26 cellular contexts compared by ENCODE assay signal in the genomic region with DNA sequence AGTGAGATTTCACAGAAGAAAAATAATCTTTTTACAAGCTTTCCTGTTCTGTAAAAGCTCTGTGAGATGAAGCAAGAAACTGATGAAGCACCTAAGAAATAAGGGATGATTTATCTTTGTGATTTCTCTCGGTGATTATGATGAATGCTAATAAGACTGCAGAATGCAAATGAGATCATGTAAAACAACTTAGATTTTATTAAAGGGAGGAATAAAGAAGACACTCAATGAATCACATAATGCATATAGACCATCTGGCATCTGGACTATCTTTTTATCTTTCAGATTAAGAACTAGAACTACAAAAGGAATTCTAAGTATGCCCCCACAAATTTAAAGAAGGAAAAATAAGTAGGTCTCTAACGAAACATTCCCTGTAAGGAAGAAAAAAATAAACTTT.
"Had no signal": no experiment of that assay in that cellular context is flagged by ENCODE, and none has a peak within 500 bp of the region (broad histone marks: within the 10 kb centered on the region; RNA-seq: fewer than 3 reads in every experiment).

No MANE protein-coding gene starts in this region.

- H2AFZ ChIP-seq: neural progenitor cell, parathyroid adenoma had no signal

- H3K27me3 ChIP-seq: neural progenitor cell, ovary, right lobe of liver, sigmoid colon, stomach, thyroid gland, tibial nerve, upper lobe of left lung, vagina had no signal

- ATAC-seq: natural killer cell; psoas muscle; right cardiac atrium; right lobe of liver; stimulated activated effector memory CD8-positive, alpha-beta T cell treated with anti-CD3 and anti-CD28 coated beads, Interleukin-12 subunit alpha, Interleukin-12 subunit beta, amount 100 ng/mL, for 72 hours; stimulated activated naive B cell treated with anti-CD40 and anti-IgM and Interleukin-4, amounts not matched to agents 10 μg/mL and 1 μg/mL and 100 μg/mL, for 72 hours had no signal

- H3K4me1 ChIP-seq: neural progenitor cell, parathyroid adenoma, psoas muscle, right lobe of liver, sigmoid colon, stomach, thyroid gland, tibial nerve, upper lobe of left lung, vagina had no signal

- FAIRE-seq: small intestine, urothelium cell line had no signal

- H3K27ac ChIP-seq: neural progenitor cell, ovary, parathyroid adenoma, psoas muscle, right lobe of liver, sigmoid colon, stomach, thoracic aorta, thyroid gland, tibial nerve, upper lobe of left lung, vagina had no signal

- DNase-seq: natural killer cell; occipital lobe; ovary; posterior cingulate gyrus; psoas muscle; right cardiac atrium; right lobe of liver; sigmoid colon; small intestine; stimulated activated CD4-positive, alpha-beta T cell treated with anti-CD3 and anti-CD28 coated beads, Interleukin-15, amount 100 ng/mL, for 24 hours; stimulated activated CD4-positive, alpha-beta T cell treated with anti-CD3 and anti-CD28 coated beads, Interleukin-2, amount 100 ng/mL, for 24 hours; stimulated activated CD4-positive, alpha-beta T cell treated with anti-CD3 and anti-CD28 coated beads, Interleukin-2, amount 100 ng/mL, for 48 hours; stimulated activated CD4-positive, alpha-beta T cell treated with anti-CD3 and anti-CD28 coated beads, Interleukin-4, amount 100 ng/mL, for 24 hours; stimulated activated naive B cell treated with anti-CD40 and anti-IgM and Interleukin-4, amounts not matched to agents 10 μg/mL and 1 μg/mL and 100 μg/mL, for 72 hours; stimulated activated naive CD4-positive, alpha-beta T cell treated with Interleukin-2 at 50 U/mL for 16 hours; stomach; thyroid gland; trophoblast cell; upper lobe of left lung had no signal

- H3K9me3 ChIP-seq: ovary, psoas muscle, right lobe of liver, stomach, thoracic aorta, thyroid gland, upper lobe of left lung, vagina had no signal

- H3K79me2 ChIP-seq: parathyroid adenoma had no signal

- H3K4me2 ChIP-seq: neural progenitor cell had no signal

- H3K4me3 ChIP-seq: neural progenitor cell, ovary, psoas muscle, right lobe of liver, sigmoid colon, stomach, thoracic aorta, thyroid gland, tibial nerve, upper lobe of left lung, vagina had no signal

- H3K36me3 ChIP-seq: neural progenitor cell, ovary, right lobe of liver, sigmoid colon, stomach, thoracic aorta, thyroid gland, tibial nerve, upper lobe of left lung, vagina had no signal

- H3K9ac ChIP-seq: neural progenitor cell, parathyroid adenoma had no signal
